21 cellular contexts compared by ENCODE assay signal in the genomic region with DNA sequence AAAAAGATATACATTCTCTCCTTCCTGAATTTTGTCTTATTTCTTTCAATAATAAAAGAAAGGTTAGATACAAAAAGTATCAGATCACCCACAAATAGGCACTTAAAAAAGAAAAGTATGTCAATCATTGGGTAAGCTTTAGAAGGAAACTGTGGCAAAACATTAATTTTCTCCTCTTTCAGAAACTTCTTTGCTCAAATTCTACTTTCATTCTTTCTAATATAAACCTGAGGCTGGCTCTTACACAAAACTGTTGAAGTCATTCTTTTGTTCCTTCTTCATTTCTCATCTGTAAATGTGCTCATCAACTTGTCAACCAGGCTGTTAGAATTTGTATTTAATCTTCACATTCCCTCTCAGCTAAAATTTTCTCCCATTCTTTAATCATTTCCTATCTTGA.
DNase-seq lines count a peak whose midpoint lies in the region; ATAC-seq, FAIRE-seq and TF ChIP-seq lines count a peak whose summit lies in the region.
"Had no signal": no experiment of that assay in that cellular context is flagged by ENCODE, and none has a peak within 500 bp of the region (broad histone marks: within the 10 kb centered on the region; RNA-seq: fewer than 3 reads in every experiment).

No MANE protein-coding gene starts in this region.

- H3K9me3 ChIP-seq in small intestine (ENCODE audit: control insufficient read depth, low read depth), result no peaks in the 10 kb centered on the region

- no peaks in the 10 kb centered on the region for H3K36me3 Mint-ChIP-seq in activated T-helper 17 cell treated with anti-CD3 and anti-CD28 coated beads, Interleukin-2, amount 50 U/mL, for 72 hours (ENCODE audit: low read depth)

- intact Hi-C loops in Right ventricle myocardium inferior (cut with DNase I), result no loop called here

- H3K4me1 Mint-ChIP-seq in activated T-helper 17 cell treated with anti-CD3 and anti-CD28 coated beads, Interleukin-2, amount 50 U/mL, for 72 hours, result no peaks in the 10 kb centered on the region
- H3K4me1 Mint-ChIP-seq: B cell had no signal

- H3K4me3 ChIP-seq in small intestine (ENCODE audit: low read depth in 1 of 2, low read length in 2 of 2), result no peak overlapping the region
- H3K4me3 ChIP-seq: BLaER1 treated with 17β-estradiol and CSF1 and Interleukin-3, amounts not matched to agents 10 nM and 100 nM; GM23338 had no signal

- in situ Hi-C loops in GM13976 (cut with MboI; ENCODE audit: low sequenced_read_pairs, unreplicated experiment), result no loop called here

- H3K4me3 Mint-ChIP-seq in activated T-helper 17 cell treated with anti-CD3 and anti-CD28 coated beads, Interleukin-2, amount 50 U/mL, for 72 hours, result no peak overlapping the region
- H3K4me3 Mint-ChIP-seq: B cell; CD8-positive, alpha-beta T cell; GM23338; HFFc6 had no signal

- no peak overlapping the region for H3K27ac Mint-ChIP-seq in activated T-helper 17 cell treated with anti-CD3 and anti-CD28 coated beads, Interleukin-2, amount 50 U/mL, for 72 hours
- H3K27ac Mint-ChIP-seq: B cell; CD8-positive, alpha-beta T cell; GM23338; HFFc6 had no signal

- FAIRE-seq in small intestine (lab: Jason Lieb, UNC), result peak; percentile 26
- FAIRE-seq: HTR-8/SVneo had no signal

- no peaks in the 10 kb centered on the region for H3K27me3 ChIP-seq in small intestine (ENCODE audit: control insufficient read depth in 2 of 2, insufficient read depth in 2 of 2, low read length in 2 of 2)
- H3K27me3 ChIP-seq: BLaER1 treated with 17β-estradiol and CSF1 and Interleukin-3, amounts not matched to agents 10 nM and 100 nM had no signal

- H3K27ac ChIP-seq in small intestine (ENCODE audit: low read depth in 1 of 2, low read length in 1 of 2), result no peak overlapping the region
- H3K27ac ChIP-seq: BLaER1 treated with 17β-estradiol and CSF1 and Interleukin-3, amounts not matched to agents 10 nM and 100 nM had no signal

- no peaks in the 10 kb centered on the region for H3K4me1 ChIP-seq in small intestine (ENCODE audit: control insufficient read depth in 2 of 2, insufficient read depth in 1 of 2, low read depth in 1 of 2, low read length in 1 of 2)
- H3K4me1 ChIP-seq: BLaER1 treated with 17β-estradiol and CSF1 and Interleukin-3, amounts not matched to agents 10 nM and 100 nM had no signal

- DNase-seq in small intestine (no peak), GM13976 (ENCODE audit: low spot score) (no peak), Right ventricle myocardium inferior (ENCODE audit: missing footprints) (no peak), GOT3 (lab: John Stamatoyannopoulos, UW) (no peak)
- DNase-seq: Calu3; CD8-positive, alpha-beta T cell; DMS79 treated with DMSO at 0.1 percent for 48 hours; GF-D8; H7; HFFc6; IMR-90; Karpas-422; KBM-7 had no signal

- TF ChIP-seq CTCF in GM13976 (IDR thresholded peaks at IDR 0.05; ENCODE audit: borderline replicate concordance, control extremely low read depth, extremely low read depth, insufficient read depth, missing control alignments), result no peak

- H3K27me3 Mint-ChIP-seq in activated T-helper 17 cell treated with anti-CD3 and anti-CD28 coated beads, Interleukin-2, amount 50 U/mL, for 72 hours, result no peaks in the 10 kb centered on the region
- H3K27me3 Mint-ChIP-seq: B cell had no signal

- no peaks in the 10 kb centered on the region for H3K36me3 ChIP-seq in small intestine (ENCODE audit: control insufficient read depth in 2 of 2, insufficient read depth in 2 of 2, low read length in 2 of 2)

- H3K9me3 Mint-ChIP-seq in activated T-helper 17 cell treated with anti-CD3 and anti-CD28 coated beads, Interleukin-2, amount 50 U/mL, for 72 hours, result no peaks in the 10 kb centered on the region
- H3K9me3 Mint-ChIP-seq: CD8-positive, alpha-beta T cell; HFFc6 had no signal

- ATAC-seq in GM18907 (IDR thresholded peaks at IDR 0.05; ENCODE audit: unreplicated experiment) (peak; percentile 65), HG03354 (IDR thresholded peaks at IDR 0.05; ENCODE audit: poor library complexity, severe bottlenecking, unreplicated experiment) (peak; percentile 70), Right ventricle myocardium inferior (no peak)
- ATAC-seq in activated T-helper 17 cell treated with anti-CD3 and anti-CD28 coated beads, Interleukin-2, amount 50 U/mL, for 72 hours (replicated peaks), result peak; percentile 38
- ATAC-seq: CD8-positive, alpha-beta T cell; GM23338; HCT116 had no signal
